In the genomic region with DNA sequence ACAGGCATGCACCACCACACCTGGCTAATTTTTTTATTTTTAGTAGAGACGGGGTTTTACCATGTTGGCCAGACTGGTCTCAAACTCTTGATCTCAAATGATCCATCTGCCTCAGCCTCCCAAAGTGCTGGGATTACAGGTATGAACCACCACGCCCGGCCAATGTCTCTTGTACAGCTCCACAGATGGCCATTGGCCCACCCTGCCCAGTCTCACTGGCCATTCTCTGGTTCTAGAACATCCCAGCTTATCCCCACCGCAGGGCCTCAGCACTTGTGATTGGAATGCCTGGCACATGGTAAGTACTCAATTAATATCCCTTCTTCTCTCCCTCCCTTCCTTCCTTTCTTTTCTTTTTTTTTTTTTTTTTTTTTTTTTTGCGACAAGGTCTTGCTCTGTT, we compare ENCODE assay signal across 6 cellular contexts. TPM values are rescaled to one million over a fixed set of nuclear protein-coding genes. Genes with fewer than 3 reads are reported as not detected.
"Had no signal": no experiment of that assay in that cellular context is flagged by ENCODE, and none has a peak within 500 bp of the region (broad histone marks: within the 10 kb centered on the region; RNA-seq: fewer than 3 reads in every experiment).

No MANE protein-coding gene starts in this region.

RNA-seq across cellular contexts. Expression of gene APOBR, which starts 11.1 kb away (rescaled TPM):
- total RNA-seq: HT-29, LHCN-M2, SJCRH30 had no signal

RNA-seq across cellular contexts. Expression of gene NPIPB7, which starts 11.2 kb away (rescaled TPM):
- total RNA-seq: HT-29, LHCN-M2, MCF 10A, PC-3, SJCRH30 had no signal

RNA-seq across cellular contexts. Expression of gene IL27, which starts 23.3 kb away (rescaled TPM):
- total RNA-seq: HT-29, LHCN-M2, MCF 10A, OCI-LY7, PC-3, SJCRH30 had no signal

RNA-seq across cellular contexts. Expression of gene NUPR1, which starts 55.4 kb away (rescaled TPM):
- total RNA-seq: OCI-LY7, SJCRH30 had no signal
